Comparison of ENCODE assay signal across 1 cellular context in genomic region chr2:120670771-120671480, GRCh38.
TF ChIP-seq lines count a peak whose summit lies in the region.

No MANE protein-coding gene starts in this region.

TF ChIP-seq in HEK293, 187 proteins besides CTCF, POLR2A, EP300 and RAD21:
- TF ChIP-seq ZBTB20 (tag by site-specific recombination; IDR thresholded peaks at IDR 0.05), result 0 out of 2 replicates have a peak, but pooled peaks have one; percentile 47
- TF ChIP-seq KLF7 (tag by site-specific recombination; IDR thresholded peaks at IDR 0.05; ENCODE audit: borderline replicate concordance), result no peak
